1 cellular context compared by ENCODE assay signal in genomic region chr1:28648493-28649238, GRCh38.
TF ChIP-seq lines count a peak whose summit lies in the region.

TSS of gene RNU11 (plus strand) at chr1:28648600.

TF ChIP-seq in K562, 482 proteins besides CTCF, POLR2A, EP300 and RAD21 (continued from another document and continues in another):
- TF ChIP-seq ZNF512 (tag; IDR thresholded peaks at IDR 0.05): no peak
- no peak for TF ChIP-seq TSC22D4 (tag; IDR thresholded peaks at IDR 0.05)
- TF ChIP-seq HEY1 (CRISPR knock-in tag; IDR thresholded peaks at IDR 0.05; ENCODE audit: borderline replicate concordance): peak; percentile 98
- TF ChIP-seq ZBTB11 (CRISPR knock-in tag; IDR thresholded peaks at IDR 0.05): peak in 1 of 3 experiments; percentile 80; a peak in 3 of 6 replicates
- no peak for TF ChIP-seq WHSC1 (IDR thresholded peaks at IDR 0.05; ENCODE audit: low read length)
- peak; percentile 98 for TF ChIP-seq ZHX1 (conservative IDR thresholded peaks at IDR 0.05; ENCODE audit: low read length)
- TF ChIP-seq SUPT5H (IDR thresholded peaks at IDR 0.05): peak; percentile 100
- TF ChIP-seq SIRT6 (IDR thresholded peaks at IDR 0.05; ENCODE audit: low read depth, low read length): no peak
- peak; percentile 97 for TF ChIP-seq GATAD2B (IDR thresholded peaks at IDR 0.05; ENCODE audit: borderline replicate concordance)
- peak; percentile 95 to 99 for TF ChIP-seq MAZ (CRISPR knock-in tag; conservative IDR thresholded peaks at IDR 0.05 in 1 of 2, IDR thresholded peaks at IDR 0.05 in 1 of 2)
- TF ChIP-seq SETDB1 (IDR thresholded peaks at IDR 0.05; ENCODE audit: low read length): peak; percentile 58
- TF ChIP-seq SMAD2 (IDR thresholded peaks at IDR 0.05; ENCODE audit: low read depth, low read length): no peak
- no peak for TF ChIP-seq PURB (CRISPR knock-in tag; IDR thresholded peaks at IDR 0.05; ENCODE audit: low read depth)
- peak; percentile 95 to 100 for TF ChIP-seq TBL1XR1 (IDR thresholded peaks at IDR 0.05; ENCODE audit: low read length in 2 of 2)
- peak; percentile 83 for TF ChIP-seq DPF2 (IDR thresholded peaks at IDR 0.05)
- TF ChIP-seq PHTF2 (CRISPR knock-in tag; IDR thresholded peaks at IDR 0.05): peak; percentile 96
- peak; percentile 99 for TF ChIP-seq THRAP3 (IDR thresholded peaks at IDR 0.05; ENCODE audit: borderline replicate concordance)
- TF ChIP-seq ZBTB17 (CRISPR knock-in tag; IDR thresholded peaks at IDR 0.05): peak; percentile 97
- TF ChIP-seq SIX5 (IDR thresholded peaks at IDR 0.05; ENCODE audit: borderline replicate concordance in 1 of 2, insufficient read depth in 1 of 2, low read depth in 1 of 2, low read length in 2 of 2): peak; percentile 49 to 56; a peak in 3 of 4 replicates
- no peak; the same call in 1 of the 2 replicates for TF ChIP-seq ZFP91 (CRISPR knock-in tag; IDR thresholded peaks at IDR 0.05)
- TF ChIP-seq SPI1 (IDR thresholded peaks at IDR 0.05; ENCODE audit: borderline replicate concordance, low read depth, low read length): peak; percentile 78
- no peak for TF ChIP-seq ZNF146 (CRISPR knock-in tag; IDR thresholded peaks at IDR 0.05; ENCODE audit: unreplicated experiment)
- TF ChIP-seq NCOR1 (IDR thresholded peaks at IDR 0.05): peak; percentile 98
- peak; percentile 97 for TF ChIP-seq RBFOX2 (IDR thresholded peaks at IDR 0.05; ENCODE audit: low read depth, low read length)
- peak; percentile 98 for TF ChIP-seq TRIM25 (IDR thresholded peaks at IDR 0.05; ENCODE audit: borderline replicate concordance)
- no peak for TF ChIP-seq HOMEZ (CRISPR knock-in tag; IDR thresholded peaks at IDR 0.05)
- peak; percentile 99 for TF ChIP-seq NUFIP1 (IDR thresholded peaks at IDR 0.05; ENCODE audit: partially characterized antibody)
- TF ChIP-seq E2F8 (IDR thresholded peaks at IDR 0.05; ENCODE audit: low read depth, partially characterized antibody): peak; percentile 76
- peak; percentile 88; the same call in 1 of the 2 replicates for TF ChIP-seq RREB1 (CRISPR knock-in tag; IDR thresholded peaks at IDR 0.05)
- TF ChIP-seq RCOR1 (IDR thresholded peaks at IDR 0.05; ENCODE audit: borderline replicate concordance in 1 of 2, low read depth in 2 of 2, low read length in 2 of 2): peak; percentile 84 to 91; a peak in 3 of 4 replicates
- TF ChIP-seq RBM15 (IDR thresholded peaks at IDR 0.05; ENCODE audit: insufficient read depth, low read length): no peak
- peak; percentile 100 for TF ChIP-seq OTX1 (CRISPR knock-in tag; IDR thresholded peaks at IDR 0.05)
